In genomic region chr12:107384645-107385044, GRCh38 we compare ENCODE assay signal across 1 cellular context.
TF ChIP-seq lines count a peak whose summit lies in the region.

No MANE protein-coding gene starts in this region.

TF ChIP-seq in IMR-90, 13 proteins besides CTCF, POLR2A, EP300 and RAD21:
- no peak for TF ChIP-seq USF2 (IDR thresholded peaks at IDR 0.05; ENCODE audit: low read depth, low read length)
- peak; percentile 73 for TF ChIP-seq MAFK (IDR thresholded peaks at IDR 0.05; ENCODE audit: low read depth, low read length)
